In the genomic region with DNA sequence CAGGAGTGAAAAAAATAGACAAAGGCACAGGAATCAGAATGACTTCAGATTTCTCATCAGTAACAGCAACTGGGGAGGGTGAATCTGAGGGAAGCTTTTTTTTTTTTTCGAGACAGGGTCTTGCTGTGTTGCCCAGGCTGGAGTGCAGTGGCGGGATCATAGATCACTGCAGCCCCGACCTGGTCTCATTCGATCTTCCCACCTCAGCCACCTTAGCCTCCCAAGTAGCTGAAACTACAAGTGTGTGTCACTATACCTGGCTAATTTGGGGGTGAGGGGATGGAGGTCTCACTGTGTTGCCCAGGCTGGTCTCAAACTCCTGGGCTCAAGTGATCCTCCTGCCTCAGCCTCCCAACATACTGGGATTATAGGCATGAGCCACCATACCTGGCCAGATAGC, we compare ENCODE assay signal across 16 cellular contexts. TPM values are rescaled to one million over a fixed set of nuclear protein-coding genes. Genes with fewer than 3 reads are reported as not detected.
DNase-seq lines count a peak whose midpoint lies in the region; ATAC-seq and TF ChIP-seq lines count a peak whose summit lies in the region.
"Had no signal": no experiment of that assay in that cellular context is flagged by ENCODE, and none has a peak within 500 bp of the region (broad histone marks: within the 10 kb centered on the region; RNA-seq: fewer than 3 reads in every experiment).

No MANE protein-coding gene starts in this region.

- no peak overlapping the region for H3K4me3 Mint-ChIP-seq in activated CD8-positive, alpha-beta memory T cell treated with anti-CD3 and anti-CD28 coated beads, Interleukin-2, amount 10 ng/mL, durations not matched to agents 7 days and 5 days
- no peak overlapping the region for H3K4me3 Mint-ChIP-seq in chondrocyte (ENCODE audit: unreplicated experiment)
- H3K4me3 Mint-ChIP-seq: CD4-positive, alpha-beta T cell had no signal

- H3K27me3 Mint-ChIP-seq in activated CD8-positive, alpha-beta memory T cell treated with anti-CD3 and anti-CD28 coated beads, Interleukin-2, amount 10 ng/mL, durations not matched to agents 7 days and 5 days, result peaks cover under 1% of the 10 kb centered on the region
- no peaks in the 10 kb centered on the region for H3K27me3 Mint-ChIP-seq in chondrocyte (ENCODE audit: low read depth)
- H3K27me3 Mint-ChIP-seq: CD4-positive, alpha-beta T cell had no signal

- no TSS peak for BruUV-seq in OCI-LY7 (replicated peaks; lab: Mats Ljungman, UMichigan)

- peaks cover 15% of the 10 kb centered on the region for H3K4me1 Mint-ChIP-seq in activated CD8-positive, alpha-beta memory T cell treated with anti-CD3 and anti-CD28 coated beads, Interleukin-2, amount 10 ng/mL, durations not matched to agents 7 days and 5 days
- H3K4me1 Mint-ChIP-seq in chondrocyte (ENCODE audit: low read depth), result no peaks in the 10 kb centered on the region

- TF ChIP-seq POLR2A in spleen (IDR thresholded peaks at IDR 0.05) (no peak), heart left ventricle (IDR thresholded peaks at IDR 0.05) (no peak)

- 84 to 94% (median 92%) methylated on average over 4 of the region's 4 CpGs for WGBS in spleen, 5 donors
- 91 to 99% (median 95%) methylated on average over 4 of the region's 4 CpGs for WGBS in heart left ventricle, 4 donors

- no peaks in the 10 kb centered on the region for H3K9me3 ChIP-seq in OCI-LY7 (ENCODE audit: low read length)
- no peaks in the 10 kb centered on the region for H3K9me3 ChIP-seq in spleen
- H3K9me3 ChIP-seq in heart left ventricle, result no peaks in the 10 kb centered on the region

- H3K27ac ChIP-seq in OCI-LY7 (ENCODE audit: low read depth, low read length, poor library complexity, severe bottlenecking), result peak overlapping the region; percentile 37
- peak overlapping the region in 2 of 8 donors; percentile 19 to 33 for H3K27ac ChIP-seq in spleen
- H3K27ac ChIP-seq in heart left ventricle, result no peak overlapping the region

- TF ChIP-seq CTCF in OCI-LY7 (conservative IDR thresholded peaks at IDR 0.05; ENCODE audit: low read length) (no peak), chondrocyte (IDR thresholded peaks at IDR 0.05) (no peak), spleen (IDR thresholded peaks at IDR 0.05 in 8 of 11, conservative IDR thresholded peaks at IDR 0.05 in 3 of 11) (no peak), heart left ventricle (IDR thresholded peaks at IDR 0.05) (no peak)

- H3K4me2 ChIP-seq in OCI-LY7 (ENCODE audit: low read length), result no peak overlapping the region

- H3K27ac Mint-ChIP-seq in activated CD8-positive, alpha-beta memory T cell treated with anti-CD3 and anti-CD28 coated beads, Interleukin-2, amount 10 ng/mL, durations not matched to agents 7 days and 5 days, result peak overlapping the region; percentile 44
- H3K27ac Mint-ChIP-seq in chondrocyte (ENCODE audit: unreplicated experiment), result no peak overlapping the region
- H3K27ac Mint-ChIP-seq: CD4-positive, alpha-beta T cell had no signal

- no peaks in the 10 kb centered on the region for H3K9me3 Mint-ChIP-seq in activated CD8-positive, alpha-beta memory T cell treated with anti-CD3 and anti-CD28 coated beads, Interleukin-2, amount 10 ng/mL, durations not matched to agents 7 days and 5 days (ENCODE audit: low read depth)
- H3K9me3 Mint-ChIP-seq in chondrocyte (ENCODE audit: low read depth), result no peaks in the 10 kb centered on the region
- H3K9me3 Mint-ChIP-seq: CD4-positive, alpha-beta T cell had no signal

- no peaks in the 10 kb centered on the region for H3K36me3 Mint-ChIP-seq in activated CD8-positive, alpha-beta memory T cell treated with anti-CD3 and anti-CD28 coated beads, Interleukin-2, amount 10 ng/mL, durations not matched to agents 7 days and 5 days
- no peaks in the 10 kb centered on the region for H3K36me3 Mint-ChIP-seq in chondrocyte (ENCODE audit: low read depth)

- H4K20me1 ChIP-seq in OCI-LY7 (ENCODE audit: insufficient read depth, low read length), result no peaks in the 10 kb centered on the region

- H3K9me2 ChIP-seq in OCI-LY7 (ENCODE audit: insufficient read depth, low read length), result no peaks in the 10 kb centered on the region

- POLR2A ChIA-PET in OCI-LY7 (lab: Charles Lee), result interaction anchor here (0.7 to 2.4 kb wide), 6 partner anchors 9 to 90 kb away, joined by 3 to 8 read pairs (median 5); a partner anchor contains a TSS

- peaks cover 19% of the 10 kb centered on the region for H3K4me1 ChIP-seq in OCI-LY7 (ENCODE audit: insufficient read depth, low read length, poor library complexity, severe bottlenecking)
- H3K4me1 ChIP-seq in spleen, result peaks cover 0 to 23% (median 3%) of the 10 kb centered on the region in 6 donors
- H3K4me1 ChIP-seq in heart left ventricle, result peaks cover 0 to 21% (median 0%) of the 10 kb centered on the region in 12 donors

- H3K27me3 ChIP-seq in spleen (replicated peaks in 1 of 7), result no peaks in the 10 kb centered on the region
- no peaks in the 10 kb centered on the region for H3K27me3 ChIP-seq in heart left ventricle

- ATAC-seq in activated CD8-positive, alpha-beta memory T cell treated with anti-CD3 and anti-CD28 coated beads, Interleukin-2, amount 10 ng/mL, durations not matched to agents 7 days and 5 days, result no peak
- ATAC-seq in heart left ventricle, result no peak

- intact Hi-C loops in OCI-LY7 (cut with micrococcal nuclease; ENCODE audit: unreplicated experiment), result no loop called here
- intact Hi-C loops in spleen (cut with DNase I; ENCODE audit: low total_unique reads), result no loop called here
- intact Hi-C loops in heart left ventricle (cut with DNase I), result no loop called here

- CTCF ChIA-PET in activated CD8-positive, alpha-beta memory T cell treated with anti-CD3 and anti-CD28 coated beads, Interleukin-2, amount 10 ng/mL, durations not matched to agents 7 days and 5 days (lab: Charles Lee), result interaction anchor here (0.7 to 5.1 kb wide), 4 partner anchors 10 to 37 kb away, joined by 3 to 18 read pairs (median 4); a partner anchor contains a TSS
- CTCF ChIA-PET in OCI-LY7 (lab: Charles Lee; ENCODE audit: unreplicated experiment), result no interaction called here

- H3K79me2 ChIP-seq in OCI-LY7 (ENCODE audit: insufficient read depth, low read depth, low read length), result no peaks in the 10 kb centered on the region

- no peak for DNase-seq in activated CD8-positive, alpha-beta memory T cell treated with anti-CD3 and anti-CD28 coated beads, Interleukin-2, amount 10 ng/mL, durations not matched to agents 7 days and 5 days
- DNase-seq in activated CD8-positive, alpha-beta memory T cell treated with anti-CD3 and anti-CD28 coated beads, Interleukin-2, amount 50 U/mL, for 4 hours, result no peak
- DNase-seq in OCI-LY7 (ENCODE audit: low spot score), result no peak
- DNase-seq in chondrocyte (ENCODE audit: low spot score), result peak; percentile 21
- DNase-seq in spleen, result peak; percentile 25
- DNase-seq in middle frontal gyrus (ENCODE audit: extremely low spot score, low spot score), result no peak
- DNase-seq in activated T-cell treated with anti-CD3 and anti-CD28 coated beads, Interleukin-2, amount 50 U/mL, for 48 hours, result no peak
- DNase-seq in heart left ventricle, result no peak
- DNase-seq: 8988T; C1 segment of cervical spinal cord; Calu3; CD4-positive, alpha-beta T cell; DMS 273 treated with DMSO at 0.1 percent for 48 hours; HCEC 1CT had no signal

- H2AFZ ChIP-seq in OCI-LY7 (ENCODE audit: low read length), result no peak overlapping the region

- H3K4me3 ChIP-seq in OCI-LY7 (ENCODE audit: low read depth, low read length, poor library complexity, severe bottlenecking) (no peak overlapping the region), spleen (no peak overlapping the region), heart left ventricle (no peak overlapping the region)

- H3K36me3 ChIP-seq in OCI-LY7 (ENCODE audit: insufficient read depth, low read length) (no peaks in the 10 kb centered on the region), spleen (no peaks in the 10 kb centered on the region), heart left ventricle (no peaks in the 10 kb centered on the region)

RNA-seq across cellular contexts. Expression of a gene that starts 10.7 kb away (rescaled TPM):
- 10 to 100 TPM; 17.0 to 17.2 TPM for total RNA-seq in activated CD8-positive, alpha-beta memory T cell treated with anti-CD3 and anti-CD28 coated beads, Interleukin-2, amount 10 ng/mL, durations not matched to agents 7 days and 5 days
- 5.3 and 7.8 TPM in 2 replicates for total RNA-seq in OCI-LY7 (2014; rRNA removed; shearing (Covaris generic))
- total RNA-seq in OCI-LY7 (2022), result 7.9 and 8.9 TPM in 2 replicates
- total RNA-seq in chondrocyte, result 1.3 to 2.1 TPM (median 1.7 TPM) in 3 replicates
- 10 to 100 TPM; 12.2 to 24.7 (median 16.2) TPM for total RNA-seq in spleen
- polyA plus RNA-seq in spleen, result 10 to 100 TPM; 43.9 to 86.0 (median 77.4) TPM
- 1 to 10 TPM in 2 of 9 donors, under 1 TPM in 4, not detected in 3; 0.33 to 9.9 (median 0.64) TPM for total RNA-seq in heart left ventricle
- polyA plus RNA-seq in heart left ventricle, result under 1 TPM; 0.62 to 0.88 TPM
- total RNA-seq: Daoy, H4 had no signal

RNA-seq across cellular contexts. Expression of a gene that starts 10.9 kb away (rescaled TPM):
- 1 to 10 TPM; 3.6 to 3.7 TPM for total RNA-seq in activated CD8-positive, alpha-beta memory T cell treated with anti-CD3 and anti-CD28 coated beads, Interleukin-2, amount 10 ng/mL, durations not matched to agents 7 days and 5 days
- 5.5 and 6.6 TPM in 2 replicates for total RNA-seq in OCI-LY7 (2014; rRNA removed; shearing (Covaris generic))
- total RNA-seq in OCI-LY7 (2022) (8.1 and 8.9 TPM in 2 replicates), chondrocyte (5.2 to 7.2 TPM (median 5.8 TPM) in 3 replicates), spleen (1 to 10 TPM; 4.3 to 7.5 (median 5.4) TPM), heart left ventricle (10 to 100 TPM in 6 of 9 donors, 1 to 10 TPM in 3; 8.5 to 18.1 (median 12.5) TPM)
- polyA plus RNA-seq in spleen (1 to 10 TPM; 4.9 to 5.7 (median 5.5) TPM), heart left ventricle (10 to 100 TPM in 1 of 2 donors, 1 to 10 TPM in 1; 8.6 to 20.0 TPM)

RNA-seq across cellular contexts. Expression of a gene that starts 45.8 kb away (rescaled TPM):
- total RNA-seq in activated CD8-positive, alpha-beta memory T cell treated with anti-CD3 and anti-CD28 coated beads, Interleukin-2, amount 10 ng/mL, durations not matched to agents 7 days and 5 days, result not detected
- total RNA-seq in OCI-LY7 (2014; rRNA removed; shearing (Covaris generic)), result not detected in 2 replicates
- total RNA-seq in OCI-LY7 (2022) (not detected in 2 replicates), chondrocyte (not detected in 3 replicates), spleen (not detected), heart left ventricle (not detected)
- polyA plus RNA-seq in spleen (not detected), heart left ventricle (not detected)
- total RNA-seq: Calu3; CD4-positive, alpha-beta T cell; Daoy; H4 had no signal

RNA-seq across cellular contexts. Expression of a gene that starts 54.4 kb away (rescaled TPM):
- 100 to 1,000 TPM; 102 to 107 TPM for total RNA-seq in activated CD8-positive, alpha-beta memory T cell treated with anti-CD3 and anti-CD28 coated beads, Interleukin-2, amount 10 ng/mL, durations not matched to agents 7 days and 5 days
- 150 and 159 TPM in 2 replicates for total RNA-seq in OCI-LY7 (2014; rRNA removed; shearing (Covaris generic))
- 140 and 156 TPM in 2 replicates for total RNA-seq in OCI-LY7 (2022)
- total RNA-seq in chondrocyte, result 5.4 to 6.7 TPM (median 6.2 TPM) in 3 replicates
- 1 to 10 TPM; 1.6 to 6.6 (median 5.0) TPM for total RNA-seq in spleen
- 1 to 10 TPM; 1.4 to 7.6 (median 2.9) TPM for polyA plus RNA-seq in spleen
- total RNA-seq in heart left ventricle, result 1 to 10 TPM in 5 of 9 donors, under 1 TPM in 4; 0.25 to 7.0 (median 1.2) TPM
- under 1 TPM; 0.34 to 0.68 TPM for polyA plus RNA-seq in heart left ventricle

Comparison
In these comparisons a context has a peak if more than half of its experiments do, and no peak if none do; other contexts are left out.
1. DNase-seq: peak in chondrocyte (single experiment) and spleen (single experiment); none in activated CD8-positive, alpha-beta memory T cell treated with anti-CD3 and anti-CD28 coated beads, Interleukin-2, amount 10 ng/mL, durations not matched to agents 7 days and 5 days (single experiment), activated CD8-positive, alpha-beta memory T cell treated with anti-CD3 and anti-CD28 coated beads, Interleukin-2, amount 50 U/mL, for 4 hours (single experiment), OCI-LY7 (single experiment), middle frontal gyrus (single experiment), activated T-cell treated with anti-CD3 and anti-CD28 coated beads, Interleukin-2, amount 50 U/mL, for 48 hours (0 of 2) and heart left ventricle (0 of 5).